ENCODE assay signal across 1 cellular context in genomic region chr14:20332946-20333782, GRCh38.
TF ChIP-seq lines count a peak whose summit lies in the region.

A gene with protein sequence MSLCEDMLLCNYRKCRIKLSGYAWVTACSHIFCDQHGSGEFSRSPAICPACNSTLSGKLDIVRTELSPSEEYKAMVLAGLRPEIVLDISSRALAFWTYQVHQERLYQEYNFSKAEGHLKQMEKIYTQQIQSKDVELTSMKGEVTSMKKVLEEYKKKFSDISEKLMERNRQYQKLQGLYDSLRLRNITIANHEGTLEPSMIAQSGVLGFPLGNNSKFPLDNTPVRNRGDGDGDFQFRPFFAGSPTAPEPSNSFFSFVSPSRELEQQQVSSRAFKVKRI (minus strand): TSS chr14:20333279. CDS start chr14:20316523, 16,756 bp downstream.

TF ChIP-seq in HepG2, 621 proteins besides CTCF, POLR2A, EP300 and RAD21 (continued from another document and continues in another):
- TF ChIP-seq ZNF468 (CRISPR knock-in tag; IDR thresholded peaks at IDR 0.05) (no peak), MTERF4 (CRISPR knock-in tag; IDR thresholded peaks at IDR 0.05) (peak; percentile 88), ZNF850 (CRISPR knock-in tag; conservative IDR thresholded peaks at IDR 0.05) (no peak), ZNF274 (CRISPR knock-in tag; IDR thresholded peaks at IDR 0.05) (peak; percentile 73), ZNF367 (CRISPR knock-in tag; IDR thresholded peaks at IDR 0.05; ENCODE audit: borderline replicate concordance) (no peak), NFKB2 (CRISPR knock-in tag; IDR thresholded peaks at IDR 0.05; ENCODE audit: borderline replicate concordance) (no peak), THAP9 (CRISPR knock-in tag; IDR thresholded peaks at IDR 0.05; ENCODE audit: borderline replicate concordance) (peak; percentile 47; the same call in 1 of the 2 replicates), KDM6A (CRISPR knock-in tag; IDR thresholded peaks at IDR 0.05; ENCODE audit: low read depth) (peak; percentile 34; the same call in 1 of the 2 replicates), ZSCAN21 (CRISPR knock-in tag; IDR thresholded peaks at IDR 0.05; ENCODE audit: borderline replicate concordance) (no peak), SMARCE1 (IDR thresholded peaks at IDR 0.05; ENCODE audit: borderline replicate concordance) (no peak), KLF16 (CRISPR knock-in tag; IDR thresholded peaks at IDR 0.05) (no peak), MED13 (CRISPR knock-in tag; IDR thresholded peaks at IDR 0.05) (no peak), GPN1 (CRISPR knock-in tag; IDR thresholded peaks at IDR 0.05; ENCODE audit: borderline replicate concordance) (no peak), ZNF383 (CRISPR knock-in tag; IDR thresholded peaks at IDR 0.05; ENCODE audit: borderline replicate concordance) (no peak), ZBTB26 (CRISPR knock-in tag; IDR thresholded peaks at IDR 0.05; ENCODE audit: borderline replicate concordance) (no peak), GABPA (IDR thresholded peaks at IDR 0.05; ENCODE audit: low read depth, low read length) (peak; percentile 17; the same call in 1 of the 2 replicates), GABPA (CRISPR knock-in tag; IDR thresholded peaks at IDR 0.05; ENCODE audit: low read depth) (peak; percentile 84), ZNF777 (CRISPR knock-in tag; IDR thresholded peaks at IDR 0.05) (no peak), ZNF20 (CRISPR knock-in tag; IDR thresholded peaks at IDR 0.05) (no peak), ZEB1 (IDR thresholded peaks at IDR 0.05; ENCODE audit: insufficient replicate concordance, low read depth) (peak; percentile 47), XBP1 (CRISPR knock-in tag; IDR thresholded peaks at IDR 0.05) (no peak), ZFP90 (CRISPR knock-in tag; IDR thresholded peaks at IDR 0.05; ENCODE audit: borderline replicate concordance) (peak; percentile 35; the same call in 1 of the 2 replicates), FOXM1 (CRISPR knock-in tag; IDR thresholded peaks at IDR 0.05) (no peak), EZH2 (conservative IDR thresholded peaks at IDR 0.05; ENCODE audit: low read depth, low read length) (no peak), MXD4 (CRISPR knock-in tag; IDR thresholded peaks at IDR 0.05) (peak; percentile 84), CC2D1A (CRISPR knock-in tag; IDR thresholded peaks at IDR 0.05) (no peak), HDAC6 (IDR thresholded peaks at IDR 0.05; ENCODE audit: low read depth, low read length) (no peak), FOXP1 (IDR thresholded peaks at IDR 0.05) (no peak), FOXP1 (CRISPR knock-in tag; IDR thresholded peaks at IDR 0.05) (0 out of 2 replicates have a peak, but pooled peaks have one; percentile 4), NBN (conservative IDR thresholded peaks at IDR 0.05) (no peak), TOE1 (CRISPR knock-in tag; IDR thresholded peaks at IDR 0.05) (0 out of 2 replicates have a peak, but pooled peaks have one; percentile 20), AKAP8 (CRISPR knock-in tag; IDR thresholded peaks at IDR 0.05) (no peak), FOXC1 (CRISPR knock-in tag; IDR thresholded peaks at IDR 0.05; ENCODE audit: borderline replicate concordance) (no peak), MIXL1 (CRISPR knock-in tag; IDR thresholded peaks at IDR 0.05) (peak; percentile 64; the same call in 1 of the 2 replicates), SMAD9 (CRISPR knock-in tag; IDR thresholded peaks at IDR 0.05) (peak; percentile 59; the same call in 1 of the 2 replicates), ARNT (IDR thresholded peaks at IDR 0.05) (no peak), GPBP1L1 (CRISPR knock-in tag; IDR thresholded peaks at IDR 0.05) (no peak), TMF1 (CRISPR knock-in tag; IDR thresholded peaks at IDR 0.05; ENCODE audit: low read depth) (no peak), ZNF354B (CRISPR knock-in tag; IDR thresholded peaks at IDR 0.05) (no peak), ZNF350 (CRISPR knock-in tag; IDR thresholded peaks at IDR 0.05; ENCODE audit: borderline replicate concordance, low read depth) (peak; percentile 66; the same call in 1 of the 2 replicates), TRIM24 (CRISPR knock-in tag; IDR thresholded peaks at IDR 0.05) (no peak), FOXJ3 (CRISPR knock-in tag; IDR thresholded peaks at IDR 0.05; ENCODE audit: borderline replicate concordance) (peak; percentile 47; the same call in 1 of the 2 replicates), ZNF713 (CRISPR knock-in tag; IDR thresholded peaks at IDR 0.05) (no peak), NR1H2 (CRISPR knock-in tag; IDR thresholded peaks at IDR 0.05; ENCODE audit: borderline replicate concordance, low read depth) (no peak), ZNF124 (CRISPR knock-in tag; IDR thresholded peaks at IDR 0.05) (no peak), RFXANK (CRISPR knock-in tag; IDR thresholded peaks at IDR 0.05) (no peak), ZNF572 (CRISPR knock-in tag; IDR thresholded peaks at IDR 0.05) (0 out of 2 replicates have a peak, but pooled peaks have one; percentile 18), WIZ (CRISPR knock-in tag; IDR thresholded peaks at IDR 0.05) (no peak), ZNF180 (CRISPR knock-in tag; IDR thresholded peaks at IDR 0.05; ENCODE audit: borderline replicate concordance, low read depth) (no peak), ZBTB7A (CRISPR knock-in tag; IDR thresholded peaks at IDR 0.05) (no peak), HOXD1 (CRISPR knock-in tag; IDR thresholded peaks at IDR 0.05) (no peak)
- TF ChIP-seq, protein P1, sequence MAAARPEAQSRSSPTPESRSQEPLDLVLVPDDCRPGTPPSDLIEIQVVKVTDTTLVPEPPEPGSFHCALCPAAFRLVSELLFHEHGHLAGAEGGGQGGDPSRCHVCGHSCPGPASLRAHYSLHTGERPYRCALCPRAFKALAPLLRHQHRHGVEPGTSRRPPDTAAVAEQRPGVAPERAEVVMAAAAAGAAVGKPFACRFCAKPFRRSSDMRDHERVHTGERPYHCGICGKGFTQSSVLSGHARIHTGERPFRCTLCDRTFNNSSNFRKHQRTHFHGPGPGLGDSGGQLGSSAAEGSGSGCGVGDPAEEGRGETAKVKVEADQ (CRISPR knock-in tag; IDR thresholded peaks at IDR 0.05; ENCODE audit: borderline replicate concordance) = no peak
- TF ChIP-seq, protein P2, sequence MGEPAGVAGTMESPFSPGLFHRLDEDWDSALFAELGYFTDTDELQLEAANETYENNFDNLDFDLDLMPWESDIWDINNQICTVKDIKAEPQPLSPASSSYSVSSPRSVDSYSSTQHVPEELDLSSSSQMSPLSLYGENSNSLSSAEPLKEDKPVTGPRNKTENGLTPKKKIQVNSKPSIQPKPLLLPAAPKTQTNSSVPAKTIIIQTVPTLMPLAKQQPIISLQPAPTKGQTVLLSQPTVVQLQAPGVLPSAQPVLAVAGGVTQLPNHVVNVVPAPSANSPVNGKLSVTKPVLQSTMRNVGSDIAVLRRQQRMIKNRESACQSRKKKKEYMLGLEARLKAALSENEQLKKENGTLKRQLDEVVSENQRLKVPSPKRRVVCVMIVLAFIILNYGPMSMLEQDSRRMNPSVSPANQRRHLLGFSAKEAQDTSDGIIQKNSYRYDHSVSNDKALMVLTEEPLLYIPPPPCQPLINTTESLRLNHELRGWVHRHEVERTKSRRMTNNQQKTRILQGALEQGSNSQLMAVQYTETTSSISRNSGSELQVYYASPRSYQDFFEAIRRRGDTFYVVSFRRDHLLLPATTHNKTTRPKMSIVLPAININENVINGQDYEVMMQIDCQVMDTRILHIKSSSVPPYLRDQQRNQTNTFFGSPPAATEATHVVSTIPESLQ (CRISPR knock-in tag; conservative IDR thresholded peaks at IDR 0.05) = no peak
- TF ChIP-seq, protein P3, sequence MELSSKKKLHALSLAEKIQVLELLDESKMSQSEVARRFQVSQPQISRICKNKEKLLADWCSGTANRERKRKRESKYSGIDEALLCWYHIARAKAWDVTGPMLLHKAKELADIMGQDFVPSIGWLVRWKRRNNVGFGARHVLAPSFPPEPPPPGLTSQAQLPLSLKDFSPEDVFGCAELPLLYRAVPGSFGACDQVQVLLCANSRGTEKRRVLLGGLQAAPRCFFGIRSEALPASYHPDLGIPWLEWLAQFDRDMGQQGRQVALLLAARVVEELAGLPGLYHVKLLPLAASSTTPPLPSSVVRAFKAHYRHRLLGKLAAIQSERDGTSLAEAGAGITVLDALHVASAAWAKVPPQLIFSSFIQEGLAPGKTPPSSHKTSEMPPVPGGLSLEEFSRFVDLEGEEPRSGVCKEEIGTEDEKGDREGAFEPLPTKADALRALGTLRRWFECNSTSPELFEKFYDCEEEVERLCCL (CRISPR knock-in tag; IDR thresholded peaks at IDR 0.05; ENCODE audit: borderline replicate concordance) = no peak
- TF ChIP-seq, protein P4, sequence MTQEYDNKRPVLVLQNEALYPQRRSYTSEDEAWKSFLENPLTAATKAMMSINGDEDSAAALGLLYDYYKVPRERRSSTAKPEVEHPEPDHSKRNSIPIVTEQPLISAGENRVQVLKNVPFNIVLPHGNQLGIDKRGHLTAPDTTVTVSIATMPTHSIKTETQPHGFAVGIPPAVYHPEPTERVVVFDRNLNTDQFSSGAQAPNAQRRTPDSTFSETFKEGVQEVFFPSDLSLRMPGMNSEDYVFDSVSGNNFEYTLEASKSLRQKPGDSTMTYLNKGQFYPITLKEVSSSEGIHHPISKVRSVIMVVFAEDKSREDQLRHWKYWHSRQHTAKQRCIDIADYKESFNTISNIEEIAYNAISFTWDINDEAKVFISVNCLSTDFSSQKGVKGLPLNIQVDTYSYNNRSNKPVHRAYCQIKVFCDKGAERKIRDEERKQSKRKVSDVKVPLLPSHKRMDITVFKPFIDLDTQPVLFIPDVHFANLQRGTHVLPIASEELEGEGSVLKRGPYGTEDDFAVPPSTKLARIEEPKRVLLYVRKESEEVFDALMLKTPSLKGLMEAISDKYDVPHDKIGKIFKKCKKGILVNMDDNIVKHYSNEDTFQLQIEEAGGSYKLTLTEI (CRISPR knock-in tag; conservative IDR thresholded peaks at IDR 0.05) = no peak
- TF ChIP-seq, protein P5, sequence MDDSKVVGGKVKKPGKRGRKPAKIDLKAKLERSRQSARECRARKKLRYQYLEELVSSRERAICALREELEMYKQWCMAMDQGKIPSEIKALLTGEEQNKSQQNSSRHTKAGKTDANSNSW (CRISPR knock-in tag; IDR thresholded peaks at IDR 0.05; ENCODE audit: borderline replicate concordance) = 0 out of 2 replicates have a peak, but pooled peaks have one; percentile 77
- TF ChIP-seq, protein P6, sequence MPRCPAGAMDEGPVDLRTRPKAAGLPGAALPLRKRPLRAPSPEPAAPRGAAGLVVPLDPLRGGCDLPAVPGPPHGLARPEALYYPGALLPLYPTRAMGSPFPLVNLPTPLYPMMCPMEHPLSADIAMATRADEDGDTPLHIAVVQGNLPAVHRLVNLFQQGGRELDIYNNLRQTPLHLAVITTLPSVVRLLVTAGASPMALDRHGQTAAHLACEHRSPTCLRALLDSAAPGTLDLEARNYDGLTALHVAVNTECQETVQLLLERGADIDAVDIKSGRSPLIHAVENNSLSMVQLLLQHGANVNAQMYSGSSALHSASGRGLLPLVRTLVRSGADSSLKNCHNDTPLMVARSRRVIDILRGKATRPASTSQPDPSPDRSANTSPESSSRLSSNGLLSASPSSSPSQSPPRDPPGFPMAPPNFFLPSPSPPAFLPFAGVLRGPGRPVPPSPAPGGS (CRISPR knock-in tag; IDR thresholded peaks at IDR 0.05) = peak; percentile 74; the same call in 1 of the 2 replicates
- TF ChIP-seq, protein P7, sequence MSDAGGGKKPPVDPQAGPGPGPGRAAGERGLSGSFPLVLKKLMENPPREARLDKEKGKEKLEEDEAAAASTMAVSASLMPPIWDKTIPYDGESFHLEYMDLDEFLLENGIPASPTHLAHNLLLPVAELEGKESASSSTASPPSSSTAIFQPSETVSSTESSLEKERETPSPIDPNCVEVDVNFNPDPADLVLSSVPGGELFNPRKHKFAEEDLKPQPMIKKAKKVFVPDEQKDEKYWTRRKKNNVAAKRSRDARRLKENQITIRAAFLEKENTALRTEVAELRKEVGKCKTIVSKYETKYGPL (CRISPR knock-in tag; IDR thresholded peaks at IDR 0.05) = 0 out of 2 replicates have a peak, but pooled peaks have one; percentile 27
